Comparison of ENCODE assay signal across 24 cellular contexts in the genomic region with DNA sequence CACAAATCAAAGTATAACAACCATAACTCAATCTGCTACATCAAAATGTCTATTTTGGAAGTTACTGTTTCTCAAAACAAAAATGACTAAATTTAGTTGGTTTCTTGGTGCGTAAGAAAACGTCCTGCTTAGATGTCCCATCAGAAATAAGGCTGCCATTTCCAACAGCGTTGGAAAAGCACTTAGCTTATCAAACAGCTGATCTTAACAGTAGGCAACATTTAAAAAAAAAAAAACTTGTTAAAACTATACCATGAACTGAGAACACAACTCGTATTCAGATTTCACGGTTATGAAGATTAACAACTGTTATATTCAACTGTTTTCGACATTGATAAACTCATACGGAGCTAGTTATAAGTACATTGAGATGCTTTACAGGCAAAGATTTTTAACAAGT. TPM values are rescaled to one million over a fixed set of nuclear protein-coding genes. Genes with fewer than 3 reads are reported as not detected.
DNase-seq lines count a peak whose midpoint lies in the region; ATAC-seq and TF ChIP-seq lines count a peak whose summit lies in the region.
"Had no signal": no experiment of that assay in that cellular context is flagged by ENCODE, and none has a peak within 500 bp of the region (broad histone marks: within the 10 kb centered on the region; RNA-seq: fewer than 3 reads in every experiment).

No MANE protein-coding gene starts in this region.

- no peaks in the 10 kb centered on the region for H3K9me3 Mint-ChIP-seq in activated CD4-positive, alpha-beta T cell treated with anti-CD3 and anti-CD28 coated beads, Interleukin-2, amount 10 ng/mL, durations not matched to agents 24 days and 14 days
- H3K9me3 Mint-ChIP-seq in activated naive CD8-positive, alpha-beta T cell treated with anti-CD3 and anti-CD28 coated beads, Interleukin-2, amount 10 ng/mL, durations not matched to agents 7 days and 5 days: no peaks in the 10 kb centered on the region
- no peaks in the 10 kb centered on the region for H3K9me3 Mint-ChIP-seq in neural progenitor cell
- H3K9me3 Mint-ChIP-seq: activated CD4-positive, alpha-beta memory T cell treated with anti-CD3 and anti-CD28 coated beads for 36 hours; naive thymus-derived CD8-positive, alpha-beta T cell had no signal

- H3K4me3 ChIP-seq in Loucy (ENCODE audit: low read length, poor library complexity, severe bottlenecking): peak overlapping the region; percentile 89
- H3K4me3 ChIP-seq in neural progenitor cell: no peak overlapping the region
- no peak overlapping the region for H3K4me3 ChIP-seq in foreskin fibroblast (ENCODE audit: low read depth in 1 of 2, low read length in 2 of 2)

- no peaks in the 10 kb centered on the region for H3K9me3 ChIP-seq in Loucy (ENCODE audit: insufficient read depth, low read depth, low read length)
- H3K9me3 ChIP-seq in neural progenitor cell (ENCODE audit: low read depth): no peaks in the 10 kb centered on the region
- H3K9me3 ChIP-seq: MG63 had no signal

- no peaks in the 10 kb centered on the region for H3K27me3 Mint-ChIP-seq in activated CD4-positive, alpha-beta T cell treated with anti-CD3 and anti-CD28 coated beads, Interleukin-2, amount 10 ng/mL, durations not matched to agents 24 days and 14 days
- no peaks in the 10 kb centered on the region for H3K27me3 Mint-ChIP-seq in activated naive CD8-positive, alpha-beta T cell treated with anti-CD3 and anti-CD28 coated beads, Interleukin-2, amount 10 ng/mL, durations not matched to agents 7 days and 5 days
- peaks cover 7% of the 10 kb centered on the region for H3K27me3 Mint-ChIP-seq in neural progenitor cell (ENCODE audit: insufficient read depth, low read depth)
- H3K27me3 Mint-ChIP-seq: activated CD4-positive, alpha-beta memory T cell treated with anti-CD3 and anti-CD28 coated beads for 36 hours had no signal

- no peak for ATAC-seq in activated naive CD8-positive, alpha-beta T cell treated with anti-CD3 and anti-CD28 coated beads, Interleukin-2, amount 10 ng/mL, durations not matched to agents 7 days and 5 days (ENCODE audit: low read depth)
- ATAC-seq in HG03571 (IDR thresholded peaks at IDR 0.05; ENCODE audit: unreplicated experiment): no peak
- ATAC-seq: esophagus mucosa; left cardiac atrium; naive thymus-derived CD8-positive, alpha-beta T cell had no signal

- H3K4me1 ChIP-seq in Loucy (ENCODE audit: insufficient read depth, low read length, poor library complexity, severe bottlenecking): peaks cover 70% of the 10 kb centered on the region
- H3K4me1 ChIP-seq in neural progenitor cell: peaks cover 15% of the 10 kb centered on the region

- peaks cover 37% of the 10 kb centered on the region for H3K36me3 Mint-ChIP-seq in activated CD4-positive, alpha-beta T cell treated with anti-CD3 and anti-CD28 coated beads, Interleukin-2, amount 10 ng/mL, durations not matched to agents 24 days and 14 days (ENCODE audit: low read depth)
- H3K36me3 Mint-ChIP-seq in activated naive CD8-positive, alpha-beta T cell treated with anti-CD3 and anti-CD28 coated beads, Interleukin-2, amount 10 ng/mL, durations not matched to agents 7 days and 5 days: peaks cover 19% of the 10 kb centered on the region
- peaks cover 8% of the 10 kb centered on the region for H3K36me3 Mint-ChIP-seq in neural progenitor cell

- H3K79me2 ChIP-seq in Loucy (ENCODE audit: insufficient read depth, low read length): peaks cover 89% of the 10 kb centered on the region
- H3K79me2 ChIP-seq in neural progenitor cell (ENCODE audit: low read depth): peaks cover 88% of the 10 kb centered on the region

- H3F3A ChIP-seq in Loucy (ENCODE audit: low read depth) (peaks cover 3% of the 10 kb centered on the region), neural progenitor cell (ENCODE audit: low read depth) (peaks cover 26% of the 10 kb centered on the region)

- H3K4me1 Mint-ChIP-seq in activated CD4-positive, alpha-beta T cell treated with anti-CD3 and anti-CD28 coated beads, Interleukin-2, amount 10 ng/mL, durations not matched to agents 24 days and 14 days: peaks cover 42% of the 10 kb centered on the region
- peaks cover 41% of the 10 kb centered on the region for H3K4me1 Mint-ChIP-seq in activated naive CD8-positive, alpha-beta T cell treated with anti-CD3 and anti-CD28 coated beads, Interleukin-2, amount 10 ng/mL, durations not matched to agents 7 days and 5 days
- H3K4me1 Mint-ChIP-seq in neural progenitor cell: peaks cover 33% of the 10 kb centered on the region

- no peak for TF ChIP-seq CTCF in Loucy (conservative IDR thresholded peaks at IDR 0.05; ENCODE audit: low read length)
- no peak for TF ChIP-seq CTCF in neural progenitor cell (IDR thresholded peaks at IDR 0.05)
- no peak for TF ChIP-seq CTCF in foreskin fibroblast (IDR thresholded peaks at IDR 0.05; ENCODE audit: low read depth, low read length)

- H4K20me1 ChIP-seq in Loucy (ENCODE audit: insufficient read depth, low read length, poor library complexity, severe bottlenecking) (peaks cover 82% of the 10 kb centered on the region), neural progenitor cell (ENCODE audit: low read depth) (peaks cover 73% of the 10 kb centered on the region)

- intact Hi-C loops in activated CD4-positive, alpha-beta T cell treated with anti-CD3 and anti-CD28 coated beads, Interleukin-2, amount 10 ng/mL, durations not matched to agents 24 days and 14 days (cut with micrococcal nuclease): no loop called here

- POLR2A ChIA-PET in activated naive CD8-positive, alpha-beta T cell treated with anti-CD3 and anti-CD28 coated beads, Interleukin-2, amount 10 ng/mL, durations not matched to agents 7 days and 5 days (lab: Charles Lee): interaction anchor here (0.8 kb wide), 1 partner anchor 597 kb away, joined by 3 read pairs; a partner anchor contains a TSS

- H3K36me3 ChIP-seq in Loucy (ENCODE audit: insufficient read depth, low read length) (0 out of 2 replicates have a peak, but pooled peaks cover under 1% of the 10 kb centered on the region), neural progenitor cell (no peaks in the 10 kb centered on the region)

- no peak for DNase-seq in activated CD4-positive, alpha-beta T cell treated with anti-CD3 and anti-CD28 coated beads, Interleukin-2, amount 10 ng/mL, durations not matched to agents 24 days and 14 days
- DNase-seq in activated CD4-positive, alpha-beta T cell treated with anti-CD3 and anti-CD28 coated beads for 1 hour: no peak
- no peak for DNase-seq in activated naive CD8-positive, alpha-beta T cell treated with anti-CD3 and anti-CD28 coated beads, Interleukin-2, amount 10 ng/mL, durations not matched to agents 7 days and 5 days
- DNase-seq in neural progenitor cell (ENCODE audit: low spot score): no peak
- no peak for DNase-seq in foreskin fibroblast
- no peak for DNase-seq in NCI-H128 (lab: John Stamatoyannopoulos, UW; ENCODE audit: unreplicated experiment)
- DNase-seq: activated CD4-positive, alpha-beta memory T cell treated with anti-CD3 and anti-CD28 coated beads for 36 hours; activated T-cell treated with anti-CD3 and anti-CD28 coated beads, Interleukin-2, amount 50 U/mL, for 48 hours; amniotic stem cell; C1 segment of cervical spinal cord; caudate nucleus; DMS153; mesendoderm; MG63; naive thymus-derived CD8-positive, alpha-beta T cell; NCI-H2029; NCI-H446 treated with DMSO at 0.1 percent for 48 hours; NK-92 treated with Interleukin-12 subunit alpha and Interleukin-12 subunit beta, amount 100 ng/mL, for 24 hours; stimulated activated CD4-positive, alpha-beta T cell treated with anti-CD3 and anti-CD28 coated beads, Interleukin-4, amount 100 ng/mL, for 4 hours had no signal

- H2AFZ ChIP-seq in Loucy (ENCODE audit: low read length) (no peak overlapping the region), neural progenitor cell (replicated peaks) (no peak overlapping the region)

- H3K4me2 ChIP-seq in Loucy (ENCODE audit: low read depth, low read length, poor library complexity, severe bottlenecking): peak overlapping the region; percentile 97
- peak overlapping the region; percentile 95 for H3K4me2 ChIP-seq in neural progenitor cell

- no peak overlapping the region for H3K27ac ChIP-seq in neural progenitor cell
- H3K27ac ChIP-seq: RWPE1 had no signal

- no peaks in the 10 kb centered on the region for H3K9me2 ChIP-seq in Loucy (replicated peaks; ENCODE audit: low read depth, low read length)

- H3K4me3 Mint-ChIP-seq in activated CD4-positive, alpha-beta T cell treated with anti-CD3 and anti-CD28 coated beads, Interleukin-2, amount 10 ng/mL, durations not matched to agents 24 days and 14 days: peak overlapping the region; percentile 39
- H3K4me3 Mint-ChIP-seq in activated naive CD8-positive, alpha-beta T cell treated with anti-CD3 and anti-CD28 coated beads, Interleukin-2, amount 10 ng/mL, durations not matched to agents 7 days and 5 days: peak overlapping the region; percentile 12
- H3K4me3 Mint-ChIP-seq in neural progenitor cell: peak overlapping the region; percentile 29

- H3K9ac ChIP-seq in Loucy (ENCODE audit: low read depth, low read length, poor library complexity, severe bottlenecking): peak overlapping the region; percentile 95
- no peak overlapping the region for H3K9ac ChIP-seq in neural progenitor cell

- H3K27ac Mint-ChIP-seq in activated CD4-positive, alpha-beta T cell treated with anti-CD3 and anti-CD28 coated beads, Interleukin-2, amount 10 ng/mL, durations not matched to agents 24 days and 14 days: no peak overlapping the region
- H3K27ac Mint-ChIP-seq in activated naive CD8-positive, alpha-beta T cell treated with anti-CD3 and anti-CD28 coated beads, Interleukin-2, amount 10 ng/mL, durations not matched to agents 7 days and 5 days: no peak overlapping the region
- H3K27ac Mint-ChIP-seq in neural progenitor cell: no peak overlapping the region
- H3K27ac Mint-ChIP-seq: activated CD4-positive, alpha-beta memory T cell treated with anti-CD3 and anti-CD28 coated beads for 36 hours had no signal

- H3K27me3 ChIP-seq in Loucy (ENCODE audit: insufficient read depth, low read length, poor library complexity, severe bottlenecking): no peaks in the 10 kb centered on the region
- no peaks in the 10 kb centered on the region for H3K27me3 ChIP-seq in neural progenitor cell
- H3K27me3 ChIP-seq: MG63 had no signal

RNA-seq across cellular contexts. Expression of a gene that starts 2.4 kb away (rescaled TPM):
- 75.7 and 87.6 TPM in 2 replicates for total RNA-seq in activated CD4-positive, alpha-beta T cell treated with anti-CD3 and anti-CD28 coated beads, Interleukin-2, amount 10 ng/mL, durations not matched to agents 24 days and 14 days
- 100 to 1,000 TPM; 101 to 106 TPM for total RNA-seq in activated naive CD8-positive, alpha-beta T cell treated with anti-CD3 and anti-CD28 coated beads, Interleukin-2, amount 10 ng/mL, durations not matched to agents 7 days and 5 days
- 136 and 185 TPM in 2 replicates for total RNA-seq in neural progenitor cell (ENCODE audit: low replicate concordance)

RNA-seq across cellular contexts. Expression of a gene that starts 3.1 kb away (rescaled TPM):
- 39.1 and 43.0 TPM in 2 replicates for total RNA-seq in activated CD4-positive, alpha-beta T cell treated with anti-CD3 and anti-CD28 coated beads, Interleukin-2, amount 10 ng/mL, durations not matched to agents 24 days and 14 days
- 10 to 100 TPM; 57.3 to 59.9 TPM for total RNA-seq in activated naive CD8-positive, alpha-beta T cell treated with anti-CD3 and anti-CD28 coated beads, Interleukin-2, amount 10 ng/mL, durations not matched to agents 7 days and 5 days
- 92.7 and 139 TPM in 2 replicates for total RNA-seq in neural progenitor cell (ENCODE audit: low replicate concordance)
